8 cellular contexts compared by ENCODE assay signal in the genomic region with DNA sequence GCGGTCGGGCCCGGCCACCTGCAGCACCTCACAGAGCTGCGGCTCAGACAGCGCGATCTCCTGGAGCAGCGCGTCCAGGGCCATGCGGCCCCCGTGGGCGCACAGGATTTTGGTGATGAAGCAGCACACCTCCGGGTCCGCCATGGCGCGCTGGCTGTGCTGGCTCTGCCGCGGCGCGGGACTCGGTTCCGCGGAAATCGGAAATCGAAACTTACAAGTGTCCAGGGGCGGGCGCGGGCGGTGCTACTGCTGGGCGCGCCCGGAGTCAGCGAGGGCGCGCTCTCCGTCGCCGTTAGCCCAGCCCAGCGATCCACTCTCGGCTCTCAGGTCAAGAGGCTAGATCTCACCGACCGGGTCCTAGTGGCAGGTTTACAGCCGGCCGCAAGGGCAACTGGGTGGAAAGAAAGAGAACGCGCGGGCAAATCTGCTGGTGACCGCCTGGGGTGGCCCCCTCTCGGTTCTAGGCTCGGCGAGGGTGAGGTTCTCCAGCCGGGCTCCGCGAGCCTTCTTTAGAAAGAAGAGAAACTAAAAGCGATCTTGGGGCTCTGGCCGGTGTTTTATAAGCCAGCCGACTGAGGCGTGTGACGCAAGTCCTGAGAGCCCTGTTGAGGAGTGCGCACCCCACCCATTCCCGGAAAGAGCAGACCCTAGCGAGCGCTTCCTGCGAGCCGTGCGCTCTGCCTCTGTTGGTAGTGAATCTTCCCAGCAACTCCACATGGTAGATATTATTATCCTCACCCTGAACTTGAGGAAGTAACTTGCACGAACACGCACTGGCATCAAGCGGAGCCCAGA. TPM values are rescaled to one million over a fixed set of nuclear protein-coding genes. Genes with fewer than 3 reads are reported as not detected.
DNase-seq lines count a peak whose midpoint lies in the region; ATAC-seq lines count a peak whose summit lies in the region.

A gene (minus strand): TSS at position 533 of the 795 bp plus-strand sequence. CDS start 389 bp downstream, at position 144.

- intact Hi-C loops in sciatic nerve (cut with DNase I), result no loop called here

- ATAC-seq in GM18499 (IDR thresholded peaks at IDR 0.05; ENCODE audit: insufficient read depth, unreplicated experiment) (peak; percentile 48), HG02870 (IDR thresholded peaks at IDR 0.05; ENCODE audit: unreplicated experiment) (peak; percentile 71), sciatic nerve (peak; percentile 96)

- peak; percentile 59 to 80 for DNase-seq in NCI-H1930 (lab: John Stamatoyannopoulos, UW)
- DNase-seq in T1000 (lab: John Stamatoyannopoulos, UW), result peak; percentile 57
- peak; percentile 88 for DNase-seq in astrocyte of the hippocampus (ENCODE audit: low read depth, low spot score)
- DNase-seq in hippocampal formation (lab: John Stamatoyannopoulos, UW), result peak; percentile 36 to 46
- peak; percentile 89 for DNase-seq in sciatic nerve (ENCODE audit: low spot score)
- no peak for DNase-seq in middle frontal gyrus (ENCODE audit: extremely low spot score, low spot score)

RNA-seq across cellular contexts. Expression of the gene that starts here (rescaled TPM):
- total RNA-seq in sciatic nerve, result 38.2 TPM
